ENCODE assay signal across 16 cellular contexts in the genomic region with DNA sequence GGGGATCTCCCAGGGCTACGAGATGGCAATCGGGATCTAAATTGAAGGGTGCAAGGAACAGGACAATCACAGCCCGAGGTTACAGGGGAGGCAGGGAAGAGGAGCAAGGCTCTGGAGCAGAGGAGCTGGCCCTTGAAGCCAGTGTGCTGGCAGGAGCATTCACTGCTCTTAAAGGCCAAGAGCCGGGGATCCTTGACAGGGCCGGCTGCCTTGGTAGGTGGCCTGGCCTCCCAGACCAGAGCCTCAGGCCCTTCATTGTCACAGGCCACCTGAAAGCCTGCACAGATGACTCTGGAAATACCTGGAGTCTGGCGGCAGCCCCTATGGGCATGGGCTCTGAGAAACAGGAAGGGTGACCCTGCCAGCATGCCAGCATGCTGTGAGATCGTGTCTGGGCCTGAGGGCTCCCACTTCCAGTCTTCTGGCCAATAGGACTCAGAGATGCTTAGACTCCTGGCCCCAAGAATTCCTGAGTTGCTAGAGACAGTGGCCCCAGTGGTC. TPM values are rescaled to one million over a fixed set of nuclear protein-coding genes. Genes with fewer than 3 reads are reported as not detected.
DNase-seq lines count a peak whose midpoint lies in the region; ATAC-seq and TF ChIP-seq lines count a peak whose summit lies in the region.
"Had no signal": no experiment of that assay in that cellular context is flagged by ENCODE, and none has a peak within 500 bp of the region (broad histone marks: within the 10 kb centered on the region; RNA-seq: fewer than 3 reads in every experiment).

No MANE protein-coding gene starts in this region.

- no peaks in the 10 kb centered on the region for H3K79me2 ChIP-seq in GM23248 (ENCODE audit: insufficient read depth)

- dilution Hi-C loops in IMR-90 (cut with HindIII; ENCODE audit: low sequenced_read_pairs, unreplicated experiment), result no loop called here

- H3K4me1 ChIP-seq in IMR-90 (ENCODE audit: control insufficient read depth, insufficient read depth, low read length) (no peaks in the 10 kb centered on the region), endodermal cell (ENCODE audit: control insufficient read depth, insufficient read depth, low read length) (no peaks in the 10 kb centered on the region), left lung (no peaks in the 10 kb centered on the region), sigmoid colon (no peaks in the 10 kb centered on the region), GM23248 (ENCODE audit: insufficient read depth) (no peaks in the 10 kb centered on the region)
- H3K4me1 ChIP-seq: colonic mucosa had no signal

- H2AFZ ChIP-seq in IMR-90 (replicated peaks; ENCODE audit: low read length, poor library complexity) (no peak overlapping the region), GM23248 (no peak overlapping the region)

- no peak overlapping the region for H2BK5ac ChIP-seq in IMR-90 (ENCODE audit: low read depth, low read length, poor library complexity, severe bottlenecking)

- no peaks in the 10 kb centered on the region for H3K4me1 Mint-ChIP-seq in endodermal cell
- H3K4me1 Mint-ChIP-seq in glutamatergic neuron (ENCODE audit: low read depth, unreplicated experiment), result peaks cover 7% of the 10 kb centered on the region
- no peaks in the 10 kb centered on the region for H3K4me1 Mint-ChIP-seq in activated naive CD4-positive, alpha-beta T cell treated with anti-CD3 and anti-CD28 coated beads, Interleukin-2, amount 10 ng/mL, durations not matched to agents 7 days and 5 days

- no peak overlapping the region for H2BK15ac ChIP-seq in IMR-90 (ENCODE audit: low read depth, low read length)

- H3K14ac ChIP-seq in IMR-90 (replicated peaks; ENCODE audit: low read depth, low read length), result no peak overlapping the region

- H4K91ac ChIP-seq in IMR-90 (ENCODE audit: insufficient read depth, low read depth, low read length), result no peak overlapping the region

- H3K4me2 ChIP-seq in IMR-90 (ENCODE audit: low read depth, low read length) (no peak overlapping the region), GM23248 (ENCODE audit: unreplicated experiment) (no peak overlapping the region)

- no peak overlapping the region for H2BK120ac ChIP-seq in IMR-90 (ENCODE audit: low read depth, low read length)

- H2AK9ac ChIP-seq in IMR-90 (replicated peaks; ENCODE audit: low read depth, low read length, poor library complexity), result no peak overlapping the region

- CTCF ChIA-PET in IMR-90 (lab: Yijun Ruan, JAX), result interaction anchor here (0.6 kb wide), 1 partner anchor 363 kb away, joined by 3 read pairs; no protein-coding TSS in a partner anchor
- CTCF ChIA-PET in activated naive CD4-positive, alpha-beta T cell treated with anti-CD3 and anti-CD28 coated beads, Interleukin-2, amount 10 ng/mL, durations not matched to agents 7 days and 5 days (lab: Charles Lee), result no interaction called here

- intact Hi-C loops in IMR-90 (cut with micrococcal nuclease) (no loop called here), left lung (cut with DNase I) (no loop called here), sigmoid colon (cut with DNase I) (no loop called here)

- H3K36me3 ChIP-seq in IMR-90 (ENCODE audit: control insufficient read depth, insufficient read depth, low read length) (peaks cover 3% of the 10 kb centered on the region; the same call in 1 of the 2 replicates), endodermal cell (ENCODE audit: control insufficient read depth, insufficient read depth, low read length) (peaks cover 10% of the 10 kb centered on the region), left lung (peaks cover 0 to 23% of the 10 kb centered on the region in 2 donors), sigmoid colon (peaks cover 0 to 15% (median 12%) of the 10 kb centered on the region in 4 donors), GM23248 (ENCODE audit: low read depth) (no peaks in the 10 kb centered on the region)
- H3K36me3 ChIP-seq: colonic mucosa had no signal

- H3K9me2 ChIP-seq in GM23248 (ENCODE audit: insufficient read depth), result no peaks in the 10 kb centered on the region

- H3K9ac ChIP-seq in IMR-90 (ENCODE audit: low read depth, low read length) (no peak overlapping the region), endodermal cell (ENCODE audit: extremely low read depth, low read length, poor library complexity, severe bottlenecking) (no peak overlapping the region), GM23248 (no peak overlapping the region)

- H3K23ac ChIP-seq in IMR-90 (ENCODE audit: low read depth, low read length), result no peak overlapping the region

- H3K18ac ChIP-seq in IMR-90 (ENCODE audit: low read depth, low read length), result no peak overlapping the region

- H3K4me3 ChIP-seq in IMR-90 (ENCODE audit: insufficient read depth, low read depth, low read length), result no peak overlapping the region
- no peak overlapping the region for H3K4me3 ChIP-seq in endodermal cell (ENCODE audit: low read length)
- H3K4me3 ChIP-seq in left lung, result no peak overlapping the region
- no peak overlapping the region for H3K4me3 ChIP-seq in sigmoid colon
- no peak overlapping the region for H3K4me3 ChIP-seq in GM23248
- H3K4me3 ChIP-seq: colonic mucosa, skin epidermis, tibial nerve had no signal

- TF ChIP-seq CTCF in IMR-90 (conservative IDR thresholded peaks at IDR 0.05; ENCODE audit: low read depth, low read length) (no peak), endodermal cell (conservative IDR thresholded peaks at IDR 0.05) (no peak), left lung (IDR thresholded peaks at IDR 0.05) (no peak), sigmoid colon (IDR thresholded peaks at IDR 0.05) (no peak), glutamatergic neuron (IDR thresholded peaks at IDR 0.05; ENCODE audit: partially characterized antibody, unreplicated experiment) (no peak)

- POLR2A ChIA-PET in IMR-90 (lab: Charles Lee; ENCODE audit: unreplicated experiment), result no interaction called here

- no TSS peak for BruUV-seq in IMR-90 (replicated peaks; lab: Mats Ljungman, UMichigan)

- no peak overlapping the region for H3K4ac ChIP-seq in IMR-90 (ENCODE audit: low read depth, low read length)

- no peak overlapping the region for H4K8ac ChIP-seq in IMR-90 (ENCODE audit: low read depth in 2 of 2, low read length in 2 of 2)

- DNase-seq in IMR-90, result no peak
- DNase-seq in endodermal cell, result peak; percentile 46
- DNase-seq in left lung, result peak in 1 of 2 donors; percentile 28
- peak; percentile 40 for DNase-seq in sigmoid colon
- DNase-seq in activated naive CD4-positive, alpha-beta T cell treated with Interleukin-2 at 50 U/mL for 16 hours, result no peak
- no peak for DNase-seq in glutamatergic neuron
- DNase-seq in activated naive CD4-positive, alpha-beta T cell treated with anti-CD3 and anti-CD28 coated beads, Interleukin-2, amount 10 ng/mL, durations not matched to agents 7 days and 5 days, result no peak
- no peak for DNase-seq in GM23248
- DNase-seq: colonic mucosa, DMS 273 treated with DMSO at 0.1 percent for 48 hours, midbrain, occipital lobe, RPMI8226, T-helper 1 cell had no signal

- in situ Hi-C loops in IMR-90 (cut with MboI; ENCODE audit: low sequenced_read_pairs) (no loop called here), GM23248 (cut with MboI) (no loop called here)

- no peak overlapping the region for H3K4me3 Mint-ChIP-seq in endodermal cell
- H3K4me3 Mint-ChIP-seq in glutamatergic neuron (ENCODE audit: unreplicated experiment), result no peak overlapping the region
- no peak overlapping the region for H3K4me3 Mint-ChIP-seq in activated naive CD4-positive, alpha-beta T cell treated with anti-CD3 and anti-CD28 coated beads, Interleukin-2, amount 10 ng/mL, durations not matched to agents 7 days and 5 days

- H3K27me3 Mint-ChIP-seq in endodermal cell (ENCODE audit: insufficient read depth) (no peaks in the 10 kb centered on the region), glutamatergic neuron (ENCODE audit: unreplicated experiment) (peaks cover 3% of the 10 kb centered on the region)
- H3K27me3 Mint-ChIP-seq in activated naive CD4-positive, alpha-beta T cell treated with anti-CD3 and anti-CD28 coated beads, Interleukin-2, amount 10 ng/mL, durations not matched to agents 7 days and 5 days, result peaks cover 4% of the 10 kb centered on the region

- H3K27ac ChIP-seq in IMR-90 (ENCODE audit: insufficient read depth, low read length), result no peak overlapping the region
- H3K27ac ChIP-seq in endodermal cell (ENCODE audit: low read depth, low read length), result no peak overlapping the region
- no peak overlapping the region for H3K27ac ChIP-seq in left lung
- H3K27ac ChIP-seq in sigmoid colon, result no peak overlapping the region
- H3K27ac ChIP-seq in GM23248, result no peak overlapping the region
- H3K27ac ChIP-seq: colonic mucosa, tibial nerve had no signal

- no peaks in the 10 kb centered on the region for H3K79me1 ChIP-seq in IMR-90 (ENCODE audit: low read depth in 1 of 2, low read length in 2 of 2)

- WGBS in IMR-90 (ENCODE audit: extremely low coverage in 2 of 2, insufficient read length in 1 of 2), 2 experiments, result 66% methylated on average over 4 of the region's 7 CpGs; no CpG with 5 or more reads in 1 of the 2 experiments
- WGBS in endodermal cell (ENCODE audit: insufficient coverage in 1 of 2, insufficient read length in 1 of 2), 2 experiments, result 89 to 100% methylated on average over 3 to 7 of the region's 7 CpGs
- WGBS in sigmoid colon, 2 donors, result 83 to 88% methylated on average over 7 of the region's 7 CpGs
- 61 to 70% methylated on average over 7 of the region's 7 CpGs for WGBS in GM23248 (ENCODE audit: low coverage in 1 of 2, low lambda C conversion rate in 2 of 2, missing lambda C conversion rate in 2 of 2), 2 experiments

- no peak overlapping the region for H2BK20ac ChIP-seq in IMR-90 (ENCODE audit: low read depth, low read length)

- H3F3A ChIP-seq in GM23248 (ENCODE audit: insufficient read depth), result no peaks in the 10 kb centered on the region

- no peak overlapping the region for H2AK5ac ChIP-seq in IMR-90 (ENCODE audit: low read depth, low read length)

- no peaks in the 10 kb centered on the region for H3K9me3 Mint-ChIP-seq in endodermal cell
- peaks cover 2% of the 10 kb centered on the region for H3K9me3 Mint-ChIP-seq in glutamatergic neuron (ENCODE audit: unreplicated experiment)
- H3K9me3 Mint-ChIP-seq in activated naive CD4-positive, alpha-beta T cell treated with anti-CD3 and anti-CD28 coated beads, Interleukin-2, amount 10 ng/mL, durations not matched to agents 7 days and 5 days, result no peaks in the 10 kb centered on the region

- H3K27me3 ChIP-seq in IMR-90 (ENCODE audit: control insufficient read depth, insufficient read depth, low read length) (peaks cover 14% of the 10 kb centered on the region; the same call in 1 of the 2 replicates), endodermal cell (ENCODE audit: control insufficient read depth, insufficient read depth, low read length, poor library complexity, severe bottlenecking) (no peaks in the 10 kb centered on the region), left lung (no peaks in the 10 kb centered on the region), sigmoid colon (no peaks in the 10 kb centered on the region), GM23248 (replicated peaks; ENCODE audit: insufficient read depth) (no peaks in the 10 kb centered on the region)
- H3K27me3 ChIP-seq: colonic mucosa, tibial nerve had no signal

- H3K56ac ChIP-seq in IMR-90 (ENCODE audit: extremely low read depth, insufficient read depth, low read length), result no peak overlapping the region

- ATAC-seq in IMR-90 (ENCODE audit: low read depth) (peak; percentile 7; the same call in 1 of the 2 replicates), left lung (peak; percentile 36)

- no peak overlapping the region for H4K5ac ChIP-seq in IMR-90 (ENCODE audit: low read depth, low read length)

- H3K9me3 ChIP-seq in IMR-90 (ENCODE audit: control insufficient read depth, insufficient read depth, low read length) (no peaks in the 10 kb centered on the region), endodermal cell (ENCODE audit: control insufficient read depth, low read length) (no peaks in the 10 kb centered on the region), left lung (no peaks in the 10 kb centered on the region), sigmoid colon (no peaks in the 10 kb centered on the region), GM23248 (ENCODE audit: low read depth) (no peaks in the 10 kb centered on the region)
- H3K9me3 ChIP-seq: colonic mucosa, tibial nerve had no signal

- TF ChIP-seq POLR2A in IMR-90 (IDR thresholded peaks at IDR 0.05; ENCODE audit: low read depth, low read length) (no peak), sigmoid colon (IDR thresholded peaks at IDR 0.05) (no peak)

- H3K27ac Mint-ChIP-seq in endodermal cell (no peak overlapping the region), glutamatergic neuron (ENCODE audit: unreplicated experiment) (no peak overlapping the region)
- H3K27ac Mint-ChIP-seq in activated naive CD4-positive, alpha-beta T cell treated with anti-CD3 and anti-CD28 coated beads, Interleukin-2, amount 10 ng/mL, durations not matched to agents 7 days and 5 days, result no peak overlapping the region

- TF ChIP-seq RAD21 in IMR-90 (IDR thresholded peaks at IDR 0.05; ENCODE audit: low read length), result no peak

- H4K20me1 ChIP-seq in IMR-90 (ENCODE audit: insufficient read depth, low read length), result no peaks in the 10 kb centered on the region; the same call in 1 of the 2 replicates
- H4K20me1 ChIP-seq in GM23248 (ENCODE audit: insufficient read depth), result no peaks in the 10 kb centered on the region

- no peak for TF ChIP-seq EP300 in sigmoid colon (IDR thresholded peaks at IDR 0.05)

- H3K9me1 ChIP-seq in IMR-90 (ENCODE audit: insufficient read depth, low read length), result no peaks in the 10 kb centered on the region

- H3K36me3 Mint-ChIP-seq in endodermal cell (ENCODE audit: low read depth), result peaks cover 5% of the 10 kb centered on the region
- no peaks in the 10 kb centered on the region for H3K36me3 Mint-ChIP-seq in glutamatergic neuron (ENCODE audit: unreplicated experiment)
- H3K36me3 Mint-ChIP-seq in activated naive CD4-positive, alpha-beta T cell treated with anti-CD3 and anti-CD28 coated beads, Interleukin-2, amount 10 ng/mL, durations not matched to agents 7 days and 5 days, result peaks cover 3% of the 10 kb centered on the region

RNA-seq across cellular contexts. Expression of gene PDIA6, which starts 38.7 kb away (rescaled TPM):
- total RNA-seq in IMR-90 (2012; rRNA removed), result 204 and 384 TPM in 2 replicates
- polyA plus RNA-seq in IMR-90 (2012; rRNA removed), result 317 and 349 TPM in 2 replicates
- polyA plus RNA-seq in IMR-90 (2012; cell fraction: cytosol; rRNA removed), result 120 and 217 TPM in 2 replicates
- 31.1 and 123 TPM in 2 replicates for polyA plus RNA-seq in IMR-90 (2012; cell fraction: nucleus; rRNA removed; ENCODE audit: low replicate concordance)
- 100 to 1,000 TPM; 402 to 408 TPM for total RNA-seq in endodermal cell
- 325 TPM for polyA plus RNA-seq in endodermal cell (2013, experiment 1 of 2)
- 329 TPM for polyA plus RNA-seq in endodermal cell (2013, experiment 2 of 2)
- total RNA-seq in left lung, result 100 to 1,000 TPM; 239 to 341 TPM
- total RNA-seq in sigmoid colon, result 10 to 100 TPM; 57.3 to 90.3 (median 81.0) TPM
- 100 to 1,000 TPM in 1 of 3 donors, 10 to 100 TPM in 2; 31.8 to 211 (median 64.0) TPM for polyA plus RNA-seq in sigmoid colon
- total RNA-seq in glutamatergic neuron (ENCODE audit: unreplicated experiment), result 85.8 TPM
- 363 and 367 TPM in 2 replicates for total RNA-seq in GM23248 (2014; rRNA removed; shearing (Covaris generic))
- polyA plus RNA-seq in GM23248 (2016; fragmentation: Nextera tagmentation; extraction: Ambion mirVana), result 502 and 516 TPM in 2 replicates

RNA-seq across cellular contexts. Expression of gene ATP6V1C2, which starts 52.5 kb away (rescaled TPM):
- total RNA-seq in IMR-90 (2012; rRNA removed) (not detected in 2 replicates), endodermal cell (under 1 TPM; 0.26 to 0.73 TPM), left lung (under 1 TPM; 0.10 to 0.17 TPM), sigmoid colon (under 1 TPM in 1 of 4 donors, not detected in 3; 0.55 TPM), glutamatergic neuron (ENCODE audit: unreplicated experiment) (not detected)
- polyA plus RNA-seq in IMR-90 (2012; rRNA removed) (0.04 TPM in 1 of 2 replicates, not detected in the other), sigmoid colon (under 1 TPM; under 0.01 to 0.93 (median 0.23) TPM), GM23248 (2016; fragmentation: Nextera tagmentation; extraction: Ambion mirVana) (0.18 and 0.53 TPM in 2 replicates)
- polyA plus RNA-seq in IMR-90 (2012; cell fraction: cytosol; rRNA removed), result not detected in 2 replicates
- polyA plus RNA-seq in IMR-90 (2012; cell fraction: nucleus; rRNA removed; ENCODE audit: low replicate concordance), result not detected in 2 replicates
- 0.07 TPM for polyA plus RNA-seq in endodermal cell (2013, experiment 1 of 2)
- polyA plus RNA-seq in endodermal cell (2013, experiment 2 of 2), result 0.29 TPM
- total RNA-seq in GM23248 (2014; rRNA removed; shearing (Covaris generic)), result not detected in 2 replicates

Comparison
In these comparisons a context has a peak if more than half of its experiments do, and no peak if none do; other contexts are left out.
1. DNase-seq: peak in endodermal cell (single experiment) and sigmoid colon (single experiment); none in IMR-90 (single experiment), activated naive CD4-positive, alpha-beta T cell treated with Interleukin-2 at 50 U/mL for 16 hours (single experiment), glutamatergic neuron (single experiment), activated naive CD4-positive, alpha-beta T cell treated with anti-CD3 and anti-CD28 coated beads, Interleukin-2, amount 10 ng/mL, durations not matched to agents 7 days and 5 days (single experiment) and GM23248 (single experiment).